ENCODE assay signal across 21 cellular contexts in the genomic region with DNA sequence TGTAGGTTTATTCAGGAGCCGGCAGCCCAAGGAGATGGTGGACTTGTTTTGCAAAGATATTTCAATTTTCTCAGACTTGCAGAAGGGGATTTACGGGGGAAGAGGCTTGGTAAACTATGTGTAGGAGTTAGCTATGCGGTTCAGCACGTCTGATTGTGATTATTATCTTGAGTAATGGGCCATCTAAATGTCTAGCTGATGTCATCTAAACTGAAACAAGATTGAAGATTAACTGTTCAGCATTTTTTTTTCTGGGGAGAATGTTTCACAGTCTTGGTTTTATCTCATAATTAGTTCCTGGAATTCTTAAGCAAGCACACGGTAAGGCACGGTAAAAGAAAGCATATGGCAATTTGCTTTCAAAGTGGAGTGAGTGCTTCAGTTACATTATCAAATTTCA.
"Had no signal": no experiment of that assay in that cellular context is flagged by ENCODE, and none has a peak within 500 bp of the region (broad histone marks: within the 10 kb centered on the region; RNA-seq: fewer than 3 reads in every experiment).

No MANE protein-coding gene starts in this region.

- ATAC-seq: activated CD4-positive, alpha-beta T cell treated with anti-CD3 and anti-CD28 coated beads for 36 hours; heart right ventricle; left ventricle myocardium superior; natural killer cell; stimulated activated naive CD8-positive, alpha-beta T cell treated with anti-CD3 and anti-CD28 coated beads, Interleukin-15, Interleukin-2, amounts not matched to agents 100 U/mL and 50 U/mL, for 24 hours had no signal

- DNase-seq: activated B cell treated with CpG ODN at 0.5 μM for 24 hours; activated CD4-positive, alpha-beta T cell treated with anti-CD3 and anti-CD28 coated beads for 36 hours; activated CD4-positive, alpha-beta T cell treated with anti-CD3 and anti-CD28 coated beads, Interleukin-2, amount 50 U/mL, for 48 hours; activated CD8-positive, alpha-beta memory T cell treated with anti-CD3 and anti-CD28 coated beads, Interleukin-2, amount 50 U/mL, for 48 hours; activated naive CD4-positive, alpha-beta T cell treated with Interleukin-2 at 50 U/mL for 16 hours; activated naive CD8-positive, alpha-beta T cell treated with anti-CD3 and anti-CD28 coated beads for 36 hours; activated T-cell treated with anti-CD3 and anti-CD28 coated beads, Interleukin-2, amount 50 U/mL, for 48 hours; amniotic stem cell; colonic mucosa; dorsolateral prefrontal cortex; esophagus squamous epithelium; heart right ventricle; kidney; left ventricle myocardium superior; mammary epithelial cell; midbrain; natural killer cell; stimulated activated CD4-positive, alpha-beta T cell treated with anti-CD3 and anti-CD28 coated beads, Interleukin-4, amount 100 ng/mL, for 24 hours; stimulated activated naive CD8-positive, alpha-beta T cell treated with anti-CD3 and anti-CD28 coated beads, Interleukin-15, Interleukin-2, amounts not matched to agents 100 U/mL and 50 U/mL, for 24 hours; T1000; uterus had no signal
